In genomic region chr2:20446280-20446916, GRCh38 we compare ENCODE assay signal across 8 cellular contexts. TPM values are rescaled to one million over a fixed set of nuclear protein-coding genes. Genes with fewer than 3 reads are reported as not detected.
DNase-seq lines count a peak whose midpoint lies in the region; ATAC-seq and TF ChIP-seq lines count a peak whose summit lies in the region.

No MANE protein-coding gene starts in this region.

- no peaks in the 10 kb centered on the region for H3K27me3 ChIP-seq in SJCRH30

- no peak for DNase-seq in SJCRH30
- no peak for DNase-seq in fibroblast of pulmonary artery (ENCODE audit: low read depth)
- DNase-seq in pons (ENCODE audit: low spot score): peak; percentile 42
- no peak for DNase-seq in SIG-M5 treated with dmso at 0.1 percent for 504 hours (lab: John Stamatoyannopoulos, UW; ENCODE audit: unreplicated experiment)
- no peak for DNase-seq in NCI-H446 treated with DMSO at 0.1 percent for 48 hours (lab: John Stamatoyannopoulos, UW)

- H3K9ac ChIP-seq in ES-I3 (ENCODE audit: low read depth, low read length): peak overlapping the region; percentile 84

- ATAC-seq in HG02588 (IDR thresholded peaks at IDR 0.05; ENCODE audit: unreplicated experiment): no peak
- no peak for ATAC-seq in GM18502 (IDR thresholded peaks at IDR 0.05; ENCODE audit: poor library complexity, unreplicated experiment)

- no peak for TF ChIP-seq CTCF in fibroblast of pulmonary artery (IDR thresholded peaks at IDR 0.05; ENCODE audit: low read length, missing control alignments)

- H3K27ac ChIP-seq in SJCRH30: peak overlapping the region; percentile 94

- H3K36me3 ChIP-seq in ES-I3 (ENCODE audit: insufficient read depth, low read length): 0 out of 2 replicates have a peak, but pooled peaks cover 6% of the 10 kb centered on the region
- peaks cover 18% of the 10 kb centered on the region for H3K36me3 ChIP-seq in SJCRH30

- peaks cover 32% of the 10 kb centered on the region for H3K4me1 ChIP-seq in ES-I3 (ENCODE audit: insufficient read depth, low read length)
- H3K4me1 ChIP-seq in SJCRH30: peaks cover 32% of the 10 kb centered on the region

- H3K4me3 ChIP-seq in SJCRH30: peak overlapping the region; percentile 95
- peak overlapping the region; percentile 69 for H3K4me3 ChIP-seq in fibroblast of pulmonary artery (replicated peaks; ENCODE audit: low read depth, low read length)

- H3K9me3 ChIP-seq in ES-I3 (ENCODE audit: control insufficient read depth, insufficient read depth, low read length) (no peaks in the 10 kb centered on the region), SJCRH30 (replicated peaks) (no peaks in the 10 kb centered on the region)

RNA-seq across cellular contexts. Expression of gene RHOB, which starts 0.5 kb away (rescaled TPM):
- 138 and 146 TPM in 2 replicates for total RNA-seq in SJCRH30 (2014; rRNA removed; shearing (Covaris generic))
